In the genomic region with DNA sequence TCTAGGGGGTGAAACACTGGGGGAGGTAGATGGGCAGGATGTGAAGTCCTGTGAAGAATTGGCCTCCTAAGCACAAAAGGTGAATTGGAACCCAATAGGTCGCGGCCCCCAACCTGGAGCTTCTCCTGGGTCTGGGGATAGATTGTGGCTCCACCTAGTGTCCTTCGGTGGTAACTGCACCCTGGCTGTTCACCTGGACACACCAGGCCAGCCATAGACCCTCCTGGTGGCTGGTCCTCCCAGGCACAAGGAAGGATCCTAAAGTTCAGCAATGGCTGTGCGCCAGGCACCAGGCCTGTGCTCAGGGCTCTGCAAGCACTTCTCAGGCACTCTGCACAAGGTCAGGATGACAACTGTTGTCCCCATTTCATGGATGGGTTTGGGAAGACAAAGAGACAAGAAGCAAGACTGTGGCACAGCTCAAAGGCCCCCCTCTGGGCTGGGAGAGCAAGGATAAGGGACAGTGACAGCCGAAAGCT, we compare ENCODE assay signal across 8 cellular contexts. TPM values are rescaled to one million over a fixed set of nuclear protein-coding genes. Genes with fewer than 3 reads are reported as not detected.
A peak's percentile ranks its signal among the peaks of the same experiment; 100 is the strongest.
DNase-seq lines count a peak whose midpoint lies in the region; ATAC-seq and TF ChIP-seq lines count a peak whose summit lies in the region.

No MANE protein-coding gene starts in this region.

- H3K4me2 ChIP-seq in H9 (ENCODE audit: insufficient read depth, insufficient read length, low read length), result no peak overlapping the region
- H3K4me2 ChIP-seq in mesendoderm (ENCODE audit: low read length), result no peak overlapping the region

- H2BK120ac ChIP-seq in H9 (ENCODE audit: low read depth, low read length, poor library complexity, severe bottlenecking), result no peak overlapping the region
- H2BK120ac ChIP-seq in mesendoderm (ENCODE audit: low read depth, low read length), result no peak overlapping the region

- H3K79me1 ChIP-seq in H9 (ENCODE audit: insufficient read depth, low read depth, low read length, poor library complexity, severe bottlenecking), result no peaks in the 10 kb centered on the region
- no peaks in the 10 kb centered on the region for H3K79me1 ChIP-seq in mesendoderm (ENCODE audit: low read length)

- no peak overlapping the region for H3K27ac ChIP-seq in C4-2B
- no peak overlapping the region for H3K27ac ChIP-seq in H9 (ENCODE audit: insufficient read length, low read depth, low read length)
- no peak overlapping the region for H3K27ac ChIP-seq in mesendoderm (ENCODE audit: low read depth, low read length)

- H3K4me1 ChIP-seq in H9 (ENCODE audit: insufficient read depth, low read length) (no peaks in the 10 kb centered on the region; the same call in 1 of the 2 replicates), mesendoderm (ENCODE audit: control insufficient read depth, low read depth, low read length) (no peaks in the 10 kb centered on the region)

- peak overlapping the region in 1 of 2 experiments; percentile 40; a peak in 2 of 5 replicates for H3K4me3 Mint-ChIP-seq in H9

- H4K5ac ChIP-seq in H9 (ENCODE audit: insufficient read length, low read depth, low read length) (no peak overlapping the region), mesendoderm (ENCODE audit: low read length) (no peak overlapping the region)

- H2AK5ac ChIP-seq in H9 (ENCODE audit: insufficient read length, low read length) (no peak overlapping the region), mesendoderm (ENCODE audit: low read length) (no peak overlapping the region)

- H3K23me2 ChIP-seq in H9 (ENCODE audit: insufficient read length, low read depth, low read length, poor library complexity, severe bottlenecking), result peaks cover 6% of the 10 kb centered on the region

- no peaks in the 10 kb centered on the region for H3K36me3 ChIP-seq in mesendoderm (ENCODE audit: control insufficient read depth, insufficient read depth, low read length)

- no peak overlapping the region for H3K27ac Mint-ChIP-seq in H9

- peak; percentile 95 for TF ChIP-seq CTCF in C4-2B (conservative IDR thresholded peaks at IDR 0.05)
- peak; percentile 97 for TF ChIP-seq CTCF in H9 (conservative IDR thresholded peaks at IDR 0.05)

- H3K23ac ChIP-seq in H9 (ENCODE audit: insufficient read length, low read depth, low read length) (no peak overlapping the region), mesendoderm (ENCODE audit: low read length) (no peak overlapping the region)

- peaks cover 66% of the 10 kb centered on the region for H3K27me3 Mint-ChIP-seq in H9 (ENCODE audit: low read depth)

- H2BK15ac ChIP-seq in H9 (ENCODE audit: low read depth, low read length) (no peak overlapping the region), mesendoderm (replicated peaks; ENCODE audit: low read depth) (no peak overlapping the region)

- no peak overlapping the region for H3T11ph ChIP-seq in H9 (ENCODE audit: low read length)

- H3K4me1 Mint-ChIP-seq in H9, result peaks cover 21 to 27% of the 10 kb centered on the region in 2 experiments

- no peak overlapping the region for H3K4me3 ChIP-seq in mesendoderm (ENCODE audit: low read length)

- H3K9me3 ChIP-seq in H9 (ENCODE audit: control insufficient read depth, low read depth, low read length), result no peaks in the 10 kb centered on the region

- H3K36me3 Mint-ChIP-seq in H9 (ENCODE audit: insufficient read depth in 1 of 3, low read depth in 3 of 3), result no peaks in the 10 kb centered on the region

- H3K14ac ChIP-seq in H9 (ENCODE audit: insufficient read depth, low read length), result no peak overlapping the region

- H3K79me2 ChIP-seq in H9 (ENCODE audit: insufficient read depth, low read length) (no peaks in the 10 kb centered on the region), mesendoderm (ENCODE audit: control insufficient read depth, insufficient read depth, low read length) (no peaks in the 10 kb centered on the region)

- H3K9ac ChIP-seq in H9 (ENCODE audit: extremely low read depth, insufficient read length, low read length), result no peak overlapping the region
- H3K9ac ChIP-seq in mesendoderm (ENCODE audit: low read length), result no peak overlapping the region

- H4K20me1 ChIP-seq in H9 (ENCODE audit: control insufficient read depth, insufficient read depth, insufficient read length), result no peaks in the 10 kb centered on the region

- H3K18ac ChIP-seq in H9 (ENCODE audit: insufficient read length, low read depth, low read length) (no peak overlapping the region), mesendoderm (ENCODE audit: low read length) (no peak overlapping the region)

- H4K8ac ChIP-seq in H9 (replicated peaks; ENCODE audit: insufficient read length, low read depth, low read length), result no peak overlapping the region
- H4K8ac ChIP-seq in mesendoderm (ENCODE audit: low read depth, low read length), result no peak overlapping the region

- WGBS in H9 (ENCODE audit: extremely low coverage, insufficient read length, low lambda C conversion rate), result no CpG with 5 or more reads among the region's 5 CpGs
- no CpG with 5 or more reads among the region's 5 CpGs for WGBS in mesendoderm (ENCODE audit: extremely low coverage, insufficient coverage, low lambda C conversion rate)

- no peak overlapping the region for H2AFZ ChIP-seq in H9 (ENCODE audit: low read length)

- no peak overlapping the region for H2BK20ac ChIP-seq in H9 (ENCODE audit: low read depth, low read length, poor library complexity, severe bottlenecking)

- ATAC-seq in GM18861 (IDR thresholded peaks at IDR 0.05; ENCODE audit: unreplicated experiment), result no peak

- H3K4ac ChIP-seq in H9 (ENCODE audit: low read depth, low read length), result no peak overlapping the region
- H3K4ac ChIP-seq in mesendoderm (ENCODE audit: low read depth, low read length), result no peak overlapping the region

- no peak overlapping the region for H2BK12ac ChIP-seq in H9 (ENCODE audit: insufficient read length, low read depth, low read length)

- no peak overlapping the region for H4K91ac ChIP-seq in H9 (ENCODE audit: insufficient read length, low read depth, low read length)

- peaks cover 4% of the 10 kb centered on the region; the same call in 1 of the 2 replicates for H3K27me3 ChIP-seq in H9 (ENCODE audit: insufficient read depth, low read length)
- no peaks in the 10 kb centered on the region for H3K27me3 ChIP-seq in mesendoderm (ENCODE audit: insufficient read depth, low read length, poor library complexity)

- H3K56ac ChIP-seq in H9 (ENCODE audit: insufficient read length, low read depth, low read length) (no peak overlapping the region), mesendoderm (ENCODE audit: low read length) (no peak overlapping the region)

- H3K9me3 Mint-ChIP-seq in H9, result no peaks in the 10 kb centered on the region; a peak in 1 of 5 replicates

- DNase-seq in H9 (peak; percentile 94), NCI-H460 (ENCODE audit: extremely low read depth, low read depth) (peak; percentile 48), dermis microvascular lymphatic vessel endothelial cell (ENCODE audit: low read depth in 2 of 2) (peak; percentile 43 to 67), mesendoderm (peak; percentile 91)
- peak; percentile 71 for DNase-seq in activated CD4-positive, alpha-beta T cell treated with anti-CD3 and anti-CD28 coated beads, Interleukin-2, amount 50 U/mL, for 1 hour
- DNase-seq in stimulated activated CD8-positive, alpha-beta memory T cell treated with anti-CD3 and anti-CD28 coated beads, Interleukin-4, amount 100 ng/mL, for 48 hours, result peak; percentile 82

- H2BK5ac ChIP-seq in H9 (ENCODE audit: insufficient read length, low read length), result no peak overlapping the region
- no peak overlapping the region for H2BK5ac ChIP-seq in mesendoderm (ENCODE audit: low read length)

RNA-seq across cellular contexts. Expression of a gene that starts 13.5 kb away (rescaled TPM):
- total RNA-seq in H9 (2021) (53.1 and 59.3 TPM in 2 replicates), dermis microvascular lymphatic vessel endothelial cell (0.90 and 1.3 TPM in 2 replicates)
- total RNA-seq in NCI-H460 (2014; rRNA removed; shearing (Covaris generic)), result 0.17 TPM in 1 of 2 replicates, not detected in the other
- 0.58 and 1.1 TPM in 2 replicates for polyA plus RNA-seq in NCI-H460 (2014; cell fraction: nucleus; rRNA removed)
- polyA plus RNA-seq in mesendoderm (2013, experiment 1 of 2), result 5.0 TPM
- 4.9 TPM for polyA plus RNA-seq in mesendoderm (2013, experiment 2 of 2)

RNA-seq across cellular contexts. Expression of a gene that starts 18.4 kb away (rescaled TPM):
- total RNA-seq in H9 (2021) (0.81 and 1.2 TPM in 2 replicates), dermis microvascular lymphatic vessel endothelial cell (16.2 and 17.6 TPM in 2 replicates)
- 0.57 and 1.0 TPM in 2 replicates for total RNA-seq in NCI-H460 (2014; rRNA removed; shearing (Covaris generic))
- polyA plus RNA-seq in NCI-H460 (2014; cell fraction: nucleus; rRNA removed), result 0.15 TPM in 1 of 2 replicates, not detected in the other
- 0.13 TPM for polyA plus RNA-seq in mesendoderm (2013, experiment 1 of 2)
- 0.14 TPM for polyA plus RNA-seq in mesendoderm (2013, experiment 2 of 2)

RNA-seq across cellular contexts. Expression of a gene that starts 27.9 kb away (rescaled TPM):
- total RNA-seq in H9 (2021), result 18.3 and 19.4 TPM in 2 replicates
- 3.3 and 4.2 TPM in 2 replicates for total RNA-seq in NCI-H460 (2014; rRNA removed; shearing (Covaris generic))
- 25.3 and 25.6 TPM in 2 replicates for polyA plus RNA-seq in NCI-H460 (2014; cell fraction: nucleus; rRNA removed)
- total RNA-seq in dermis microvascular lymphatic vessel endothelial cell, result 5.6 and 7.1 TPM in 2 replicates
- polyA plus RNA-seq in mesendoderm (2013, experiment 1 of 2), result 4.0 TPM
- 3.9 TPM for polyA plus RNA-seq in mesendoderm (2013, experiment 2 of 2)

RNA-seq across cellular contexts. Expression of a gene that starts 44.5 kb away (rescaled TPM):
- total RNA-seq in H9 (2021) (85.2 and 87.4 TPM in 2 replicates), dermis microvascular lymphatic vessel endothelial cell (21.8 and 23.9 TPM in 2 replicates)
- total RNA-seq in NCI-H460 (2014; rRNA removed; shearing (Covaris generic)), result 22.5 and 24.4 TPM in 2 replicates
- polyA plus RNA-seq in NCI-H460 (2014; cell fraction: nucleus; rRNA removed), result 22.7 and 39.5 TPM in 2 replicates
- 101 TPM for polyA plus RNA-seq in mesendoderm (2013, experiment 1 of 2)
- 108 TPM for polyA plus RNA-seq in mesendoderm (2013, experiment 2 of 2)

RNA-seq across cellular contexts. Expression of a gene that starts 53.4 kb away (rescaled TPM):
- total RNA-seq in H9 (2021) (20.7 and 22.3 TPM in 2 replicates), dermis microvascular lymphatic vessel endothelial cell (21.2 and 23.4 TPM in 2 replicates)
- total RNA-seq in NCI-H460 (2014; rRNA removed; shearing (Covaris generic)), result 3.4 and 3.6 TPM in 2 replicates
- polyA plus RNA-seq in NCI-H460 (2014; cell fraction: nucleus; rRNA removed), result 9.3 and 13.3 TPM in 2 replicates
- polyA plus RNA-seq in mesendoderm (2013, experiment 1 of 2), result 5.0 TPM
- 5.0 TPM for polyA plus RNA-seq in mesendoderm (2013, experiment 2 of 2)

Comparison
In these comparisons a context has a peak if more than half of its experiments do, and no peak if none do; other contexts are left out.
1. RNA of a gene that starts 13.5 kb away (total RNA-seq): 53.1 to 59.3 TPM in H9; 0.90 to 1.3 TPM in dermis microvascular lymphatic vessel endothelial cell and 0.17 TPM in NCI-H460; every median in the first group is over 10 times any median in the second.
2. Peak in every context shown above with its lines, with median percentiles within 50 percentile points of each other: DNase-seq.